21 cellular contexts compared by ENCODE assay signal in the genomic region with DNA sequence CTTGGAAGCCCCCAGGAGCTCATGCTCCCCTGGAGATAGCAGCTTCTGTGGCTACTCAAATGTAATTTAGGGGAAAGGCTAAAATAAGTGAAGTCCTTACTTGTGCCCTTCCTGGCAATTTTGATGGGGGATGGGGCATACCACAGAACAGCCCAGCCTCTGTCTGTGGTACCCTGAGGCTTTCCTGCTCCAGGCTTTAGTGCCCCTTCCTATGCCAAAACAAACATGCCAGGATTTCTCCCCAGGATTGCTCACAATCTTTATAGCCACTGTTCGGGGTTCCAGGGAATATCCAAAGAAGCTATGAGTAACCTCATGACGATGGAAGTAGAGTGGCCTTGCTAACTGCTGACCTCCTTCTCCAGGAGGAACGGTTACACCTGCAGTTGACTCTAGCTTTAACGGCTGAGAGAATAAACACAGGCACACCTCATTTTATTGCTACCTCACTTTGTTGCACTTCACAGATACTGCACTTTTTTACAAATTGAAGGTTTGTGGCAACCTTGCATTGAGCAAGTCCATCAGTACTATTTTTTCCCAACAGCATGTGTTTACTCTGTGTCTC. TPM values are rescaled to one million over a fixed set of nuclear protein-coding genes. Genes with fewer than 3 reads are reported as not detected.
DNase-seq lines count a peak whose midpoint lies in the region; ATAC-seq and TF ChIP-seq lines count a peak whose summit lies in the region.
"Had no signal": no experiment of that assay in that cellular context is flagged by ENCODE, and none has a peak within 500 bp of the region (broad histone marks: within the 10 kb centered on the region; RNA-seq: fewer than 3 reads in every experiment).

No MANE protein-coding gene starts in this region.

- WGBS in esophagus squamous epithelium, 2 donors, result 78 to 87% methylated on average over 4 of the region's 4 CpGs

- intact Hi-C loops in esophagus squamous epithelium (cut with DNase I) (no loop called here), left cardiac atrium (cut with DNase I) (no loop called here)

- TF ChIP-seq POLR2A in esophagus squamous epithelium (IDR thresholded peaks at IDR 0.05), result no peak

- no peak overlapping the region for H3K9ac ChIP-seq in mucosa of rectum (ENCODE audit: low read depth in 1 of 2, low read length in 2 of 2)
- H3K9ac ChIP-seq: BLaER1 had no signal

- in situ Hi-C loops in astrocyte of the spinal cord (cut with HindIII; ENCODE audit: low sequenced_read_pairs), result no loop called here

- H3K9me3 Mint-ChIP-seq in chondrocyte (ENCODE audit: low read depth), result no peaks in the 10 kb centered on the region

- H3K27me3 Mint-ChIP-seq in chondrocyte (ENCODE audit: low read depth), result no peaks in the 10 kb centered on the region

- CTCF ChIA-PET in AG04449 (lab: Yijun Ruan, JAX), result interaction anchor here (1.3 to 2.2 kb wide), 2 partner anchors 18 to 20 kb away, joined by 7 to 11 read pairs; no protein-coding TSS in a partner anchor

- H3K9me3 ChIP-seq in mucosa of rectum (ENCODE audit: control insufficient read depth in 2 of 2, low read length in 2 of 2), result peaks cover 8 to 11% of the 10 kb centered on the region in 2 donors
- peaks cover 0 to 18% (median 5%) of the 10 kb centered on the region in 3 donors for H3K9me3 ChIP-seq in esophagus squamous epithelium

- H3K4me1 ChIP-seq in mucosa of rectum (ENCODE audit: control insufficient read depth in 2 of 2, insufficient read depth in 2 of 2, low read length in 2 of 2) (peaks cover 21 to 33% of the 10 kb centered on the region in 2 donors), esophagus squamous epithelium (no peaks in the 10 kb centered on the region)

- POLR2A ChIA-PET in AG04449 (lab: Yijun Ruan, JAX), result interaction anchor here (0.6 kb wide), 1 partner anchor 696 kb away, joined by 4 read pairs; a partner anchor contains a TSS

- H3K27me3 ChIP-seq in mucosa of rectum (ENCODE audit: control insufficient read depth in 2 of 2, insufficient read depth in 2 of 2, low read length in 2 of 2) (no peaks in the 10 kb centered on the region), esophagus squamous epithelium (peaks cover 0 to 43% (median 0%) of the 10 kb centered on the region in 4 donors)
- H3K27me3 ChIP-seq: BLaER1 had no signal

- peak; percentile 10 for DNase-seq in AG04449 (ENCODE audit: low read depth, low spot score)
- DNase-seq in HT1080 (ENCODE audit: low read depth), result peak; percentile 58
- peak; percentile 77 for DNase-seq in astrocyte of the spinal cord (ENCODE audit: low read depth, low spot score)
- no peak for DNase-seq in dedifferentiated amniotic fluid mesenchymal stem cell (ENCODE audit: extremely low spot score)
- DNase-seq in esophagus squamous epithelium (lab: John Stamatoyannopoulos, UW), result no peak
- no peak for DNase-seq in left cardiac atrium
- DNase-seq in chondrocyte (ENCODE audit: low spot score), result no peak
- DNase-seq: CD4-positive, alpha-beta memory T cell; DMS153; NCI-H1417; NCI-H187; NCI-H226; NCI-H524; NCI-H82; PC-3; RPMI8226; SHP77 treated with DMSO at 0.1 percent for 48 hours had no signal

- H3K27ac Mint-ChIP-seq in chondrocyte (ENCODE audit: unreplicated experiment), result no peak overlapping the region
- H3K27ac Mint-ChIP-seq: CD4-positive, alpha-beta memory T cell had no signal

- H3K4me3 Mint-ChIP-seq in chondrocyte (ENCODE audit: unreplicated experiment), result no peak overlapping the region
- H3K4me3 Mint-ChIP-seq: CD4-positive, alpha-beta memory T cell had no signal

- H3K4me3 ChIP-seq in AG04449 (ENCODE audit: low read depth, low read length) (no peak overlapping the region), astrocyte of the spinal cord (ENCODE audit: low read depth, low read length) (no peak overlapping the region), mucosa of rectum (ENCODE audit: low read length in 2 of 2) (no peak overlapping the region), esophagus squamous epithelium (no peak overlapping the region)
- H3K4me3 ChIP-seq: BLaER1, K562 had no signal

- peaks cover 29% of the 10 kb centered on the region for H3K4me1 Mint-ChIP-seq in chondrocyte (ENCODE audit: low read depth)

- H3K27ac ChIP-seq in mucosa of rectum (ENCODE audit: low read depth in 2 of 2, low read length in 2 of 2) (peak overlapping the region; percentile 79 to 83), esophagus squamous epithelium (no peak overlapping the region)
- H3K27ac ChIP-seq: BLaER1 had no signal

- H3K36me3 ChIP-seq in mucosa of rectum (ENCODE audit: control insufficient read depth in 2 of 2, insufficient read depth in 2 of 2, low read length in 2 of 2) (no peaks in the 10 kb centered on the region), esophagus squamous epithelium (no peaks in the 10 kb centered on the region)
- H3K36me3 ChIP-seq: BLaER1 had no signal

- no peak for TF ChIP-seq CTCF in AG04449 (IDR thresholded peaks at IDR 0.05; ENCODE audit: insufficient read depth, low read length, missing control alignments)
- TF ChIP-seq CTCF in astrocyte of the spinal cord (IDR thresholded peaks at IDR 0.05; ENCODE audit: low read depth, low read length), result no peak
- no peak for TF ChIP-seq CTCF in esophagus squamous epithelium (IDR thresholded peaks at IDR 0.05)
- TF ChIP-seq CTCF in chondrocyte (IDR thresholded peaks at IDR 0.05), result no peak

- no peak for ATAC-seq in left cardiac atrium
- ATAC-seq: K562, PC-3 had no signal

- no peaks in the 10 kb centered on the region for H3K36me3 Mint-ChIP-seq in chondrocyte (ENCODE audit: low read depth)

RNA-seq across cellular contexts. Expression of a gene that starts 24.9 kb away (rescaled TPM):
- total RNA-seq in HT1080 (2014; rRNA removed; shearing (Covaris generic)), result not detected in 2 replicates
- polyA plus RNA-seq in HT1080 (2015; cell fraction: cytosol; rRNA removed), result not detected in 2 replicates
- polyA plus RNA-seq in HT1080 (2015; cell fraction: nucleus; rRNA removed), result not detected in 2 replicates
- total RNA-seq in esophagus squamous epithelium (1 to 10 TPM in 3 of 4 donors, under 1 TPM in 1; 0.56 to 3.2 (median 2.6) TPM), left cardiac atrium (1 to 10 TPM in 1 of 2 donors, under 1 TPM in 1; 0.86 to 2.3 TPM), chondrocyte (not detected in 3 replicates)
- total RNA-seq: H1, PC-3 had no signal
- polyA plus RNA-seq: H1, K562 had no signal

RNA-seq across cellular contexts. Expression of a gene that starts 38.6 kb away (rescaled TPM):
- total RNA-seq in HT1080 (2014; rRNA removed; shearing (Covaris generic)), result 0.17 TPM in 1 of 2 replicates, not detected in the other
- polyA plus RNA-seq in HT1080 (2015; cell fraction: cytosol; rRNA removed), result 0.36 TPM in 1 of 2 replicates, not detected in the other
- 0.12 TPM in 1 of 2 replicates, not detected in the other for polyA plus RNA-seq in HT1080 (2015; cell fraction: nucleus; rRNA removed)
- total RNA-seq in esophagus squamous epithelium, result under 1 TPM in 1 of 4 donors, not detected in 3; 0.68 TPM
- 1 to 10 TPM in 1 of 2 donors, under 1 TPM in 1; 0.82 to 1.1 TPM for total RNA-seq in left cardiac atrium
- total RNA-seq in chondrocyte, result not detected in 3 replicates
- total RNA-seq: H1, PC-3 had no signal
- polyA plus RNA-seq: CD4-positive, alpha-beta memory T cell; H1; K562 had no signal

RNA-seq across cellular contexts. Expression of a gene that starts 47.9 kb away (rescaled TPM):
- 2.0 TPM in 1 of 2 replicates, not detected in the other for total RNA-seq in HT1080 (2014; rRNA removed; shearing (Covaris generic))
- polyA plus RNA-seq in HT1080 (2015; cell fraction: cytosol; rRNA removed), result not detected in 2 replicates
- polyA plus RNA-seq in HT1080 (2015; cell fraction: nucleus; rRNA removed), result 4.4 and 6.0 TPM in 2 replicates
- 10 to 100 TPM in 1 of 4 donors, 1 to 10 TPM in 2, not detected in 1; 2.9 to 11.7 (median 9.4) TPM for total RNA-seq in esophagus squamous epithelium
- total RNA-seq in left cardiac atrium, result 1 to 10 TPM; 2.2 to 3.9 TPM
- 4.6 to 8.4 TPM (median 6.2 TPM) in 3 replicates for total RNA-seq in chondrocyte
- polyA plus RNA-seq: CD4-positive, alpha-beta memory T cell; K562 had no signal

Comparison
In these comparisons a context has a peak if more than half of its experiments do, and no peak if none do; other contexts are left out.
1. DNase-seq: peak in AG04449 (single experiment), HT1080 (single experiment) and astrocyte of the spinal cord (single experiment); none in dedifferentiated amniotic fluid mesenchymal stem cell (single experiment), esophagus squamous epithelium (single experiment), left cardiac atrium (single experiment) and chondrocyte (single experiment).
2. H3K27ac ChIP-seq: peak in mucosa of rectum (2 of 2); none in esophagus squamous epithelium (0 of 4).